ENCODE assay signal across 3 cellular contexts in genomic region chr2:113657735-113658134, GRCh38. TPM values are rescaled to one million over a fixed set of nuclear protein-coding genes. Genes with fewer than 3 reads are reported as not detected.
DNase-seq lines count a peak whose midpoint lies in the region; ATAC-seq, FAIRE-seq and TF ChIP-seq lines count a peak whose summit lies in the region.
"Not testable (repeated sequence)": the region's sequence is repeated elsewhere in the genome, so short reads cannot be mapped to it uniquely, and the experiment has no call there.

No MANE protein-coding gene starts in this region.

- H3K4me3 Mint-ChIP-seq in HFFc6 = peak overlapping the region; percentile 57
- not testable (repeated sequence) for H3K4me3 Mint-ChIP-seq in stimulated activated naive B cell treated with anti-CD40 and anti-IgM and Interleukin-4, amounts not matched to agents 10 μg/mL and 1 μg/mL and 100 μg/mL, for 72 hours

- H3K4me1 Mint-ChIP-seq in HFFc6 (ENCODE audit: low read depth); stimulated activated naive B cell treated with anti-CD40 and anti-IgM and Interleukin-4, amounts not matched to agents 10 μg/mL and 1 μg/mL and 100 μg/mL, for 72 hours: not testable (repeated sequence)

- TF ChIP-seq POLR2A in HepG2 (IDR thresholded peaks at IDR 0.05; ENCODE audit: insufficient read depth in 1 of 2, low read depth in 2 of 2, low read length in 2 of 2) = not testable (repeated sequence)

- not testable (repeated sequence) for H3K27ac Mint-ChIP-seq in HFFc6
- peak overlapping the region; percentile 47 for H3K27ac Mint-ChIP-seq in stimulated activated naive B cell treated with anti-CD40 and anti-IgM and Interleukin-4, amounts not matched to agents 10 μg/mL and 1 μg/mL and 100 μg/mL, for 72 hours

- not testable (repeated sequence) for H3K9ac ChIP-seq in HepG2 (ENCODE audit: insufficient read depth, low read depth, low read length)

- H3K79me2 ChIP-seq in HepG2 (ENCODE audit: insufficient read depth, low read length) = not testable (repeated sequence)

- not testable (repeated sequence) for H2AFZ ChIP-seq in HepG2 (ENCODE audit: low read length)

- in situ Hi-C loops in HepG2 (cut with HindIII; ENCODE audit: extremely low pct_ligation_motif_present, low pct_unique_long_range_greater_than_20kb) = not testable (repeated sequence)

- not testable (repeated sequence) for H3K27me3 ChIP-seq in HepG2 (ENCODE audit: control insufficient read depth in 1 of 2, insufficient read depth in 2 of 2, low read length in 2 of 2)

- not testable (repeated sequence) for H4K20me1 ChIP-seq in HepG2 (ENCODE audit: insufficient read depth, low read length)

- CTCF ChIA-PET in HepG2 (lab: Yijun Ruan, JAX; ENCODE audit: low intra/inter-chr PET ratio, low total read pairs) = not testable (repeated sequence)

- not testable (repeated sequence) for DNase-seq in HFFc6; HepG2 (ENCODE audit: low spot score); stimulated activated naive B cell treated with anti-CD40 and anti-IgM and Interleukin-4, amounts not matched to agents 10 μg/mL and 1 μg/mL and 100 μg/mL, for 72 hours

- TF ChIP-seq CTCF in HFFc6 (IDR thresholded peaks at IDR 0.05); HepG2 (CRISPR knock-in tag; IDR thresholded peaks at IDR 0.05): not testable (repeated sequence)

- WGBS in HepG2 (ENCODE audit: low lambda C conversion rate) = 95% methylated on average over 17 of the region's 17 CpGs

- H3K4me2 ChIP-seq in HepG2 (ENCODE audit: low read depth, low read length) = peak overlapping the region; percentile 66; the same call in 1 of the 2 replicates

- not testable (repeated sequence) for H3K27ac ChIP-seq in HepG2 (ENCODE audit: extremely low read length, insufficient read depth, low read length)

- not testable (repeated sequence) for TF ChIP-seq EP300 in HepG2 (IDR thresholded peaks at IDR 0.05; ENCODE audit: low read depth in 2 of 2, low read length in 2 of 2); HepG2 (CRISPR knock-in tag; IDR thresholded peaks at IDR 0.05; ENCODE audit: borderline replicate concordance)

- H3K9me3 ChIP-seq in HepG2 (ENCODE audit: low read length) = not testable (repeated sequence)

- POLR2A ChIA-PET in HepG2 (lab: Yijun Ruan, JAX) = not testable (repeated sequence)

- not testable (repeated sequence) for TF ChIP-seq RAD21 in HepG2 (CRISPR knock-in tag; IDR thresholded peaks at IDR 0.05)

- peak overlapping the region; percentile 24 to 49 (median 48); a peak in 3 of 6 replicates for H3K4me3 ChIP-seq in HepG2 (replicated peaks in 1 of 3; ENCODE audit: insufficient read depth in 1 of 3, low read depth in 2 of 3, low read length in 3 of 3)

- H3K4me1 ChIP-seq in HepG2 (ENCODE audit: insufficient read depth, low read length) = not testable (repeated sequence)

- not testable (repeated sequence) for H3K36me3 Mint-ChIP-seq in HFFc6 (ENCODE audit: low read depth); stimulated activated naive B cell treated with anti-CD40 and anti-IgM and Interleukin-4, amounts not matched to agents 10 μg/mL and 1 μg/mL and 100 μg/mL, for 72 hours

- FAIRE-seq in HepG2 (lab: Jason Lieb, UNC) = not testable (repeated sequence)

- H3K36me3 ChIP-seq in HepG2 (replicated peaks in 1 of 2; ENCODE audit: control insufficient read depth in 1 of 2, insufficient read depth in 2 of 2, low read length in 2 of 2) = not testable (repeated sequence)

- not testable (repeated sequence) for H3K9me3 Mint-ChIP-seq in HFFc6; stimulated activated naive B cell treated with anti-CD40 and anti-IgM and Interleukin-4, amounts not matched to agents 10 μg/mL and 1 μg/mL and 100 μg/mL, for 72 hours

- intact Hi-C loops in HepG2 (cut with micrococcal nuclease; ENCODE audit: unreplicated experiment) = not testable (repeated sequence)

- not testable (repeated sequence) for H3K27me3 Mint-ChIP-seq in HFFc6 (ENCODE audit: insufficient read depth); stimulated activated naive B cell treated with anti-CD40 and anti-IgM and Interleukin-4, amounts not matched to agents 10 μg/mL and 1 μg/mL and 100 μg/mL, for 72 hours

- peak; percentile 31; the same call in 1 of the 3 replicates for ATAC-seq in HepG2
- not testable (repeated sequence) for ATAC-seq in stimulated activated naive B cell treated with anti-CD40 and anti-IgM and Interleukin-4, amounts not matched to agents 10 μg/mL and 1 μg/mL and 100 μg/mL, for 72 hours (replicated peaks)

- not testable (repeated sequence) for BruUV-seq in HepG2 (replicated peaks; lab: Mats Ljungman, UMichigan)

RNA-seq across cellular contexts. Expression of gene RABL2A, which starts 30.7 kb away (rescaled TPM):
- 1 to 10 TPM; 3.7 to 6.5 (median 5.5) TPM for total RNA-seq in HFFc6 (2021; fragmentation: NEBNext Ultra II Directional; extraction: Animal tissue kit (Norgen Biotek cat#: 25700))
- total RNA-seq in HepG2 (2016; rRNA removed; fragmentation: Illumina TruSeq; extraction: Trizol) = 2.9 and 9.6 TPM in 2 replicates
- total RNA-seq in HepG2 (2016; cell fraction: cytosol; rRNA removed; fragmentation: Illumina TruSeq; extraction: Trizol; ENCODE audit: low read depth) = 4.3 TPM in 2 replicates
- 2.4 and 8.8 TPM in 2 replicates for total RNA-seq in HepG2 (2016; cell fraction: insoluble cytoplasmic fraction; rRNA removed; fragmentation: Illumina TruSeq; extraction: Trizol)
- 2.8 and 3.6 TPM in 2 replicates for total RNA-seq in HepG2 (2016; cell fraction: membrane; rRNA removed; fragmentation: Illumina TruSeq; extraction: Trizol)
- total RNA-seq in HepG2 (2016; cell fraction: nucleus; rRNA removed; fragmentation: Illumina TruSeq; extraction: Trizol) = 14.4 and 20.3 TPM in 2 replicates
- polyA plus RNA-seq in HepG2 (2011; rRNA removed) = 13.4 and 16.4 TPM in 2 replicates
- 4.3 and 6.5 TPM in 2 replicates for polyA plus RNA-seq in HepG2 (2011; cell fraction: cytosol; rRNA removed)
- polyA plus RNA-seq in HepG2 (2011; cell fraction: nucleus; rRNA removed) = 36.6 and 49.2 TPM in 2 replicates
- 8.6 and 9.0 TPM in 2 replicates for polyA plus RNA-seq in HepG2 (2012)
- 1.6 and 2.2 TPM in 2 replicates for polyA plus RNA-seq in HepG2 (2016; cell fraction: cytosol; fragmentation: Illumina TruSeq; extraction: Trizol; ENCODE audit: low read depth)
- polyA plus RNA-seq in HepG2 (2016; cell fraction: insoluble cytoplasmic fraction; fragmentation: Illumina TruSeq; extraction: Trizol; ENCODE audit: low read depth) = 3.3 and 4.4 TPM in 2 replicates
- polyA plus RNA-seq in HepG2 (2016; cell fraction: membrane; fragmentation: Illumina TruSeq; extraction: Trizol; ENCODE audit: low read depth) = 2.8 and 3.1 TPM in 2 replicates
- polyA plus RNA-seq in HepG2 (2016; cell fraction: nucleus; fragmentation: Illumina TruSeq; extraction: Trizol; ENCODE audit: insufficient read depth, low read depth) = 29.3 and 35.2 TPM in 2 replicates
- 17.8 and 18.9 TPM in 2 replicates for polyA minus RNA-seq in HepG2 (2011; rRNA and poly(A)+ RNA removed; ENCODE audit: low replicate concordance)
- 2.5 and 3.9 TPM in 2 replicates for polyA minus RNA-seq in HepG2 (2011; cell fraction: cytosol; rRNA and poly(A)+ RNA removed)
- 32.1 and 40.5 TPM in 2 replicates for polyA minus RNA-seq in HepG2 (2011; cell fraction: nucleus; rRNA and poly(A)+ RNA removed)
